In genomic region chr12:69388371-69388770, GRCh38 we compare ENCODE assay signal across 8 cellular contexts. TPM values are rescaled to one million over a fixed set of nuclear protein-coding genes. Genes with fewer than 3 reads are reported as not detected.
A peak's percentile ranks its signal among the peaks of the same experiment; 100 is the strongest.
DNase-seq lines count a peak whose midpoint lies in the region; ATAC-seq and TF ChIP-seq lines count a peak whose summit lies in the region.

No MANE protein-coding gene starts in this region.

- no peak for TF ChIP-seq EP300 in suprapubic skin (IDR thresholded peaks at IDR 0.05)

- no peaks in the 10 kb centered on the region for H3K9me3 ChIP-seq in GM23248 (ENCODE audit: low read depth)
- H3K9me3 ChIP-seq in suprapubic skin = no peaks in the 10 kb centered on the region

- peaks cover 14% of the 10 kb centered on the region; the same call in 1 of the 2 replicates for H3F3A ChIP-seq in GM23248 (ENCODE audit: insufficient read depth)

- WGBS in GM23248 (ENCODE audit: low coverage in 1 of 2, low lambda C conversion rate in 2 of 2, missing lambda C conversion rate in 2 of 2), 2 experiments = 88 to 90% methylated on average over 1 of the region's 1 CpG
- 88% methylated on average over 1 of the region's 1 CpG for WGBS in suprapubic skin

- no peak overlapping the region for H3K27ac ChIP-seq in GM23248
- no peak overlapping the region for H3K27ac ChIP-seq in suprapubic skin

- in situ Hi-C loops in GM23248 (cut with MboI) = no loop called here

- intact Hi-C loops in head of caudate nucleus (cut with DNase I) = no loop called here

- TF ChIP-seq POLR2A in suprapubic skin (IDR thresholded peaks at IDR 0.05) = no peak

- no peak for ATAC-seq in HG02970 (IDR thresholded peaks at IDR 0.05; ENCODE audit: low FRiP score, unreplicated experiment)
- no peak for ATAC-seq in GM18502 (IDR thresholded peaks at IDR 0.05; ENCODE audit: poor library complexity, unreplicated experiment)

- no peak overlapping the region for H3K9ac ChIP-seq in GM23248

- H3K4me3 ChIP-seq in GM23248 = no peak overlapping the region
- no peak overlapping the region for H3K4me3 ChIP-seq in foreskin fibroblast (ENCODE audit: low read depth in 1 of 2, low read length in 2 of 2)
- no peak overlapping the region for H3K4me3 ChIP-seq in suprapubic skin

- H2AFZ ChIP-seq in GM23248 = no peak overlapping the region

- H3K4me2 ChIP-seq in GM23248 (ENCODE audit: unreplicated experiment) = no peak overlapping the region

- H3K27me3 ChIP-seq in GM23248 (replicated peaks; ENCODE audit: insufficient read depth) (no peaks in the 10 kb centered on the region), suprapubic skin (no peaks in the 10 kb centered on the region)

- DNase-seq in AML-193 (lab: John Stamatoyannopoulos, UW) = peak; percentile 56 to 66
- DNase-seq in GM23248 = peak; percentile 70
- DNase-seq in RPMI7951 (ENCODE audit: low read depth) = peak; percentile 51
- peak; percentile 33 to 73 for DNase-seq in foreskin fibroblast
- no peak for DNase-seq in suprapubic skin (ENCODE audit: low spot score in 2 of 2)
- no peak for DNase-seq in head of caudate nucleus

- H4K20me1 ChIP-seq in GM23248 (ENCODE audit: insufficient read depth) = no peaks in the 10 kb centered on the region

- H3K4me1 ChIP-seq in GM23248 (ENCODE audit: insufficient read depth) = peaks cover 19% of the 10 kb centered on the region
- H3K4me1 ChIP-seq in suprapubic skin = no peaks in the 10 kb centered on the region

- H3K9me2 ChIP-seq in GM23248 (ENCODE audit: insufficient read depth) = no peaks in the 10 kb centered on the region

- TF ChIP-seq CTCF in foreskin fibroblast (IDR thresholded peaks at IDR 0.05; ENCODE audit: low read depth, low read length) = peak; percentile 56
- TF ChIP-seq CTCF in suprapubic skin (IDR thresholded peaks at IDR 0.05) = peak; percentile 4 to 49

- no peaks in the 10 kb centered on the region for H3K36me3 ChIP-seq in GM23248 (ENCODE audit: low read depth)
- H3K36me3 ChIP-seq in suprapubic skin = peaks cover 7% of the 10 kb centered on the region

- no peaks in the 10 kb centered on the region for H3K79me2 ChIP-seq in GM23248 (ENCODE audit: insufficient read depth)

RNA-seq across cellular contexts. Expression of gene YEATS4, which starts 28.8 kb away (rescaled TPM):
- total RNA-seq in GM23248 (2014; rRNA removed; shearing (Covaris generic)) = 21.6 and 60.4 TPM in 2 replicates
- polyA plus RNA-seq in GM23248 (2016; fragmentation: Nextera tagmentation; extraction: Ambion mirVana) = 17.2 and 17.5 TPM in 2 replicates
- 20.8 and 25.6 TPM in 2 replicates for total RNA-seq in RPMI7951 (2014; rRNA removed; shearing (Covaris generic))
- total RNA-seq in suprapubic skin = 10 to 100 TPM; 12.4 to 19.5 (median 14.2) TPM

RNA-seq across cellular contexts. Expression of gene LYZ, which starts 40.2 kb away (rescaled TPM):
- total RNA-seq in GM23248 (2014; rRNA removed; shearing (Covaris generic)) = not detected in 2 replicates
- not detected in 2 replicates for polyA plus RNA-seq in GM23248 (2016; fragmentation: Nextera tagmentation; extraction: Ambion mirVana)
- 0.10 and 0.72 TPM in 2 replicates for total RNA-seq in RPMI7951 (2014; rRNA removed; shearing (Covaris generic))
- total RNA-seq in suprapubic skin = 10 to 100 TPM in 1 of 4 donors, 1 to 10 TPM in 3; 2.5 to 18.7 (median 6.1) TPM

Comparison
In these comparisons a context has a peak if more than half of its experiments do, and no peak if none do; other contexts are left out.
1. DNase-seq: peak in AML-193 (2 of 2), GM23248 (single experiment), RPMI7951 (single experiment) and foreskin fibroblast (2 of 2); none in suprapubic skin (0 of 2) and head of caudate nucleus (0 of 42).